In genomic region chr14:49892636-49893308, GRCh38 we compare ENCODE assay signal across 8 cellular contexts.
DNase-seq lines count a peak whose midpoint lies in the region; ATAC-seq and TF ChIP-seq lines count a peak whose summit lies in the region.

TSS of gene ARF6 (plus strand) at chr14:49893082. CDS start at chr14:49893737, 655 bp downstream.

- peak within 1 kb of the TSS; percentile 80 for H3K4me3 ChIP-seq in AG09309 (ENCODE audit: control insufficient read depth, low read depth, low read length)

- ATAC-seq in HG03196 (IDR thresholded peaks at IDR 0.05; ENCODE audit: unreplicated experiment) = peak; percentile 79

- DNase-seq in AG09309 (ENCODE audit: low read depth) (peak; percentile 85), NCI-H345 (lab: John Stamatoyannopoulos, UW) (peak; percentile 98), iris pigment epithelial cell (ENCODE audit: low read depth) (peak; percentile 97)
- peak; percentile 92 to 95 (median 93) for DNase-seq in activated CD4-positive, CD25-positive, alpha-beta regulatory T cell (lab: John Stamatoyannopoulos, UW)
- peak; percentile 91 for DNase-seq in central memory CD4-positive, alpha-beta T cell
- peak; percentile 97 for DNase-seq in stimulated activated CD4-positive, alpha-beta T cell treated with anti-CD3 and anti-CD28 coated beads, Interleukin-12 subunit alpha, Interleukin-12 subunit beta, amount 100 ng/mL, for 4 hours

- in situ Hi-C loops in GM18951 (cut with MboI; ENCODE audit: low sequenced_read_pairs, unreplicated experiment) = no loop called here

- TF ChIP-seq POLR2A in GM18951 (IDR thresholded peaks at IDR 0.05; ENCODE audit: extremely low read depth, insufficient read depth, insufficient read length) = peak; percentile 94

- no peak for TF ChIP-seq CTCF in AG09309 (IDR thresholded peaks at IDR 0.05; ENCODE audit: control insufficient read depth, insufficient read depth, low read depth, low read length, missing control alignments)

Comparison
In these comparisons a context has a peak if more than half of its experiments do, and no peak if none do; other contexts are left out.
1. Peak in every context shown above with its lines: DNase-seq, ATAC-seq and H3K4me3 ChIP-seq.